33 cellular contexts compared by ENCODE assay signal in the genomic region with DNA sequence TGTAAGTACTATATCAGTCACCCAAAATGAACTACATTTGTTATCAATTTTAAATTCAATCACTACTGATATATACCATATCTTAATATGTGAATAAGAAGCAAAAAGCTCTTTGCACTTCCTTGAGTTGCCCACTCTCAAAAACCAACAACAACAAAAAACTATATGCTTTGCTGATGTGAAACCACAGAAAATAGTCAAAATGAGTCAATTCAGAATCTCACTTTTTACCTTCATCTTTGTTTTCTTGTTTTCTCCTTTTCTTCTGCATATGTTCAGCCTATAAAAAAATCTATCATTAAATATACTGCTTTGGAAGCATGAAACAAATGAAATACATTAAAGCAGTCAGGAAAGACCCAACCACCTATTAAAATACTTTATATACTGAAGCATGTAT.
"Had no signal": no experiment of that assay in that cellular context is flagged by ENCODE, and none has a peak within 500 bp of the region (broad histone marks: within the 10 kb centered on the region; RNA-seq: fewer than 3 reads in every experiment).

No MANE protein-coding gene starts in this region.

- DNase-seq: activated B cell treated with CpG ODN at 0.5 μM for 24 hours; activated CD4-positive, alpha-beta memory T cell treated with anti-CD3 and anti-CD28 coated beads for 36 hours; activated CD4-positive, alpha-beta T cell treated with anti-CD3 and anti-CD28 coated beads for 4 hours; activated CD4-positive, alpha-beta T cell treated with anti-CD3 and anti-CD28 coated beads, Interleukin-2, amount 10 ng/mL, durations not matched to agents 24 days and 14 days; activated CD4-positive, alpha-beta T cell treated with anti-CD3 and anti-CD28 coated beads, Interleukin-2, amount 50 U/mL, for 1 hour; activated CD4-positive, alpha-beta T cell treated with anti-CD3 and anti-CD28 coated beads, Interleukin-2, amount 50 U/mL, for 4 hours; activated CD4-positive, CD25-positive, alpha-beta regulatory T cell treated with anti-CD3 and anti-CD28 coated beads, Interleukin-2, amount 50 U/mL, for 72 hours; activated CD8-positive, alpha-beta memory T cell treated with anti-CD3 and anti-CD28 coated beads, Interleukin-2, amount 50 U/mL, for 4 hours; activated CD8-positive, alpha-beta T cell treated with anti-CD3 and anti-CD28 coated beads for 36 hours; activated effector memory CD4-positive, alpha-beta T cell treated with anti-CD3 and anti-CD28 coated beads, Interleukin-2, amount 50 U/mL, for 16 hours; activated gamma-delta T cell treated with Interleukin-2 at 50 U/mL for 16 hours; activated naive CD4-positive, alpha-beta T cell; activated naive CD4-positive, alpha-beta T cell treated with anti-CD3 and anti-CD28 coated beads for 36 hours; activated naive CD4-positive, alpha-beta T cell treated with anti-CD3 and anti-CD28 coated beads, Interleukin-2, amount 50 U/mL, for 16 hours; activated naive CD8-positive, alpha-beta T cell treated with anti-CD3 and anti-CD28 coated beads for 36 hours; activated T-cell treated with anti-CD3 and anti-CD28 coated beads for 4 hours; activated T-cell treated with anti-CD3 and anti-CD28 coated beads, Interleukin-2, amount 50 U/mL, for 1 hour; activated T-cell treated with anti-CD3 and anti-CD28 coated beads, Interleukin-2, amount 50 U/mL, for 48 hours; adrenal gland; amniotic stem cell; aorta; body of pancreas; brain microvascular endothelial cell; central memory CD4-positive, alpha-beta T cell; T-cell; T-helper 17 cell; T-helper 9 cell had no signal

- H3K4me3 ChIP-seq: adrenal gland, body of pancreas, breast epithelium had no signal

- H3K27me3 Mint-ChIP-seq: activated B cell treated with CpG ODN at 0.5 μM for 24 hours; activated CD4-positive, alpha-beta memory T cell treated with anti-CD3 and anti-CD28 coated beads for 36 hours; activated CD4-positive, alpha-beta T cell treated with anti-CD3 and anti-CD28 coated beads, Interleukin-2, amount 10 ng/mL, durations not matched to agents 24 days and 14 days; activated CD8-positive, alpha-beta T cell treated with anti-CD3 and anti-CD28 coated beads for 36 hours; activated naive CD8-positive, alpha-beta T cell treated with anti-CD3 and anti-CD28 coated beads for 36 hours; activated T-helper 17 cell treated with anti-CD3 and anti-CD28 coated beads, Interleukin-2, amount 50 U/mL, for 72 hours; T-cell; T-helper 17 cell had no signal

- H3K27ac ChIP-seq: adrenal gland, body of pancreas, brain microvascular endothelial cell, breast epithelium, VCaP had no signal

- H3K4me3 Mint-ChIP-seq: activated B cell treated with CpG ODN at 0.5 μM for 24 hours; activated CD4-positive, alpha-beta memory T cell treated with anti-CD3 and anti-CD28 coated beads for 36 hours; activated CD4-positive, alpha-beta T cell treated with anti-CD3 and anti-CD28 coated beads, Interleukin-2, amount 10 ng/mL, durations not matched to agents 24 days and 14 days; activated CD8-positive, alpha-beta T cell treated with anti-CD3 and anti-CD28 coated beads for 36 hours; activated naive CD4-positive, alpha-beta T cell treated with anti-CD3 and anti-CD28 coated beads for 36 hours; activated naive CD8-positive, alpha-beta T cell treated with anti-CD3 and anti-CD28 coated beads for 36 hours; activated T-helper 1 cell treated with anti-CD3 and anti-CD28 coated beads, Interleukin-12 subunit alpha, Interleukin-12 subunit beta, Interleukin-2, Interleukin-4 antibody, amounts not matched to agents 30 ng/mL and 10 ng/mL and 1 ng/mL, durations not matched to agents 14 hours and 24 hours and 36 hours; activated T-helper 17 cell treated with anti-CD3 and anti-CD28 coated beads, Interleukin-2, amount 50 U/mL, for 72 hours; T-cell; T-helper 17 cell had no signal

- H3K27me3 ChIP-seq: adrenal gland, body of pancreas, brain microvascular endothelial cell, breast epithelium had no signal

- FAIRE-seq: TTC549 had no signal

- H3K9me3 ChIP-seq: adrenal gland, body of pancreas, breast epithelium had no signal

- H3K4me1 Mint-ChIP-seq: activated B cell treated with CpG ODN at 0.5 μM for 24 hours; activated T-helper 17 cell treated with anti-CD3 and anti-CD28 coated beads, Interleukin-2, amount 50 U/mL, for 72 hours; T-cell had no signal

- H3K9me3 Mint-ChIP-seq: activated B cell treated with CpG ODN at 0.5 μM for 24 hours; activated CD4-positive, alpha-beta memory T cell treated with anti-CD3 and anti-CD28 coated beads for 36 hours; activated CD4-positive, alpha-beta T cell treated with anti-CD3 and anti-CD28 coated beads, Interleukin-2, amount 10 ng/mL, durations not matched to agents 24 days and 14 days; activated CD8-positive, alpha-beta T cell treated with anti-CD3 and anti-CD28 coated beads for 36 hours; activated naive CD4-positive, alpha-beta T cell treated with anti-CD3 and anti-CD28 coated beads for 36 hours; activated naive CD4-positive, alpha-beta T cell treated with anti-CD3 and anti-CD28 coated beads, Interleukin-2, amount 50 U/mL, for 72 hours; activated naive CD8-positive, alpha-beta T cell treated with anti-CD3 and anti-CD28 coated beads for 36 hours; activated T-helper 1 cell treated with anti-CD3 and anti-CD28 coated beads, Interleukin-12 subunit alpha, Interleukin-12 subunit beta, Interleukin-2, Interleukin-4 antibody, amounts not matched to agents 30 ng/mL and 10 ng/mL and 1 ng/mL, durations not matched to agents 14 hours and 24 hours and 36 hours; activated T-helper 17 cell treated with anti-CD3 and anti-CD28 coated beads, Interleukin-2, amount 50 U/mL, for 72 hours; T-cell had no signal

- H3K4me1 ChIP-seq: adrenal gland, body of pancreas, breast epithelium had no signal

- ATAC-seq: activated CD8-positive, alpha-beta T cell treated with anti-CD3 and anti-CD28 coated beads for 36 hours; activated naive CD4-positive, alpha-beta T cell treated with anti-CD3 and anti-CD28 coated beads, Interleukin-2, amount 50 U/mL, for 72 hours; activated T-helper 17 cell treated with anti-CD3 and anti-CD28 coated beads, Interleukin-2, amount 50 U/mL, for 72 hours; body of pancreas; T-cell; T-helper 17 cell had no signal

- H3K27ac Mint-ChIP-seq: activated B cell treated with CpG ODN at 0.5 μM for 24 hours; activated CD4-positive, alpha-beta memory T cell treated with anti-CD3 and anti-CD28 coated beads for 36 hours; activated CD4-positive, alpha-beta T cell treated with anti-CD3 and anti-CD28 coated beads, Interleukin-2, amount 10 ng/mL, durations not matched to agents 24 days and 14 days; activated CD8-positive, alpha-beta T cell treated with anti-CD3 and anti-CD28 coated beads for 36 hours; activated naive CD4-positive, alpha-beta T cell treated with anti-CD3 and anti-CD28 coated beads for 36 hours; activated naive CD4-positive, alpha-beta T cell treated with anti-CD3 and anti-CD28 coated beads, Interleukin-2, amount 50 U/mL, for 72 hours; activated naive CD8-positive, alpha-beta T cell treated with anti-CD3 and anti-CD28 coated beads for 36 hours; activated T-helper 1 cell treated with anti-CD3 and anti-CD28 coated beads, Interleukin-12 subunit alpha, Interleukin-12 subunit beta, Interleukin-2, Interleukin-4 antibody, amounts not matched to agents 30 ng/mL and 10 ng/mL and 1 ng/mL, durations not matched to agents 14 hours and 24 hours and 36 hours; activated T-helper 17 cell treated with anti-CD3 and anti-CD28 coated beads, Interleukin-2, amount 50 U/mL, for 72 hours; T-cell; T-helper 17 cell had no signal
